ENCODE assay signal across 1 cellular context in the genomic region with DNA sequence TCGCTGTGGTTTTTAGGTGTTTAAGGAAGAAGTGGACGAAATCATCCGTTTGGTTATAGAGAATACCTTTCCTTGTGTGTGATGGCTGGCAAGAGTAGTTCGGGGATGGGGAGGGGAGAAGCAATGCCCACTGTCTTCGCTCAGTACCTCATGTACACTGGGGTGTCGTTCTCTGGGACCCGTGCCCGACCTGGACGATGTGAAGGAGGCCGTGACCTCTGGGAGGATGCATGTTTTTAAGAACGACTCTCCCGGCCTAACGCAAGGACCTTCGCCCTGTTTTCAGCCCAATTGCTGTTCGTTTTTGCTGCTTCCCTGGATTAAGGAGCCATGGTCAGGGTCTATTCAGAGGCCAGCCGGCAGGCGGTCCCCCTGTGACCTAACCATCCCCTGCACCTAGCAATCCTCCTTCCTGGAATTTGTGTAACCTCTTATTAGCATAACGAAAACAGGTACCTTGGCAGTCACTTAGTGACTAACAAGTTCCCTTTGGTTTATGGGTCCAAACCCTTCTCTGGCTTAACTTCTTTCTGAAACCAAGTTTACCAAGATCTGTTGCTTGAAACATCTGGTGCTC.
TF ChIP-seq lines count a peak whose summit lies in the region.

No MANE protein-coding gene starts in this region.

TF ChIP-seq in liver, 16 proteins besides CTCF, POLR2A, EP300 and RAD21 (continued from another document):
- TF ChIP-seq, protein P1, sequence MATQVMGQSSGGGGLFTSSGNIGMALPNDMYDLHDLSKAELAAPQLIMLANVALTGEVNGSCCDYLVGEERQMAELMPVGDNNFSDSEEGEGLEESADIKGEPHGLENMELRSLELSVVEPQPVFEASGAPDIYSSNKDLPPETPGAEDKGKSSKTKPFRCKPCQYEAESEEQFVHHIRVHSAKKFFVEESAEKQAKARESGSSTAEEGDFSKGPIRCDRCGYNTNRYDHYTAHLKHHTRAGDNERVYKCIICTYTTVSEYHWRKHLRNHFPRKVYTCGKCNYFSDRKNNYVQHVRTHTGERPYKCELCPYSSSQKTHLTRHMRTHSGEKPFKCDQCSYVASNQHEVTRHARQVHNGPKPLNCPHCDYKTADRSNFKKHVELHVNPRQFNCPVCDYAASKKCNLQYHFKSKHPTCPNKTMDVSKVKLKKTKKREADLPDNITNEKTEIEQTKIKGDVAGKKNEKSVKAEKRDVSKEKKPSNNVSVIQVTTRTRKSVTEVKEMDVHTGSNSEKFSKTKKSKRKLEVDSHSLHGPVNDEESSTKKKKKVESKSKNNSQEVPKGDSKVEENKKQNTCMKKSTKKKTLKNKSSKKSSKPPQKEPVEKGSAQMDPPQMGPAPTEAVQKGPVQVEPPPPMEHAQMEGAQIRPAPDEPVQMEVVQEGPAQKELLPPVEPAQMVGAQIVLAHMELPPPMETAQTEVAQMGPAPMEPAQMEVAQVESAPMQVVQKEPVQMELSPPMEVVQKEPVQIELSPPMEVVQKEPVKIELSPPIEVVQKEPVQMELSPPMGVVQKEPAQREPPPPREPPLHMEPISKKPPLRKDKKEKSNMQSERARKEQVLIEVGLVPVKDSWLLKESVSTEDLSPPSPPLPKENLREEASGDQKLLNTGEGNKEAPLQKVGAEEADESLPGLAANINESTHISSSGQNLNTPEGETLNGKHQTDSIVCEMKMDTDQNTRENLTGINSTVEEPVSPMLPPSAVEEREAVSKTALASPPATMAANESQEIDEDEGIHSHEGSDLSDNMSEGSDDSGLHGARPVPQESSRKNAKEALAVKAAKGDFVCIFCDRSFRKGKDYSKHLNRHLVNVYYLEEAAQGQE (IDR thresholded peaks at IDR 0.05) = no peak
- TF ChIP-seq SP1 (IDR thresholded peaks at IDR 0.05) = no peak
- no peak for TF ChIP-seq EGR1 (IDR thresholded peaks at IDR 0.05; ENCODE audit: low read depth in 2 of 2)
- TF ChIP-seq JUND (IDR thresholded peaks at IDR 0.05) = no peak
- no peak for TF ChIP-seq FOXA1 (IDR thresholded peaks at IDR 0.05)
- no peak for TF ChIP-seq HNF4G (IDR thresholded peaks at IDR 0.05)
- no peak for TF ChIP-seq HNF4A (conservative IDR thresholded peaks at IDR 0.05)
- no peak for TF ChIP-seq FOXA2 (IDR thresholded peaks at IDR 0.05)
- TF ChIP-seq GABPA (IDR thresholded peaks at IDR 0.05 in 1 of 2, conservative IDR thresholded peaks at IDR 0.05 in 1 of 2) = no peak
